Comparison of ENCODE assay signal across 8 cellular contexts in genomic region chr15:62164500-62165028, GRCh38. TPM values are rescaled to one million over a fixed set of nuclear protein-coding genes. Genes with fewer than 3 reads are reported as not detected.
DNase-seq lines count a peak whose midpoint lies in the region; ATAC-seq lines count a peak whose summit lies in the region.

No MANE protein-coding gene starts in this region.

- no peaks in the 10 kb centered on the region for H3K9me3 Mint-ChIP-seq in activated naive CD4-positive, alpha-beta T cell treated with anti-CD3 and anti-CD28 coated beads, Interleukin-2, amount 50 U/mL, for 24 hours
- no peaks in the 10 kb centered on the region for H3K9me3 Mint-ChIP-seq in stimulated activated effector memory CD8-positive, alpha-beta T cell treated with anti-CD3 and anti-CD28 coated beads, Interleukin-12 subunit alpha, Interleukin-12 subunit beta, amount 100 ng/mL, for 72 hours
- peaks cover 0 to 4% (median 0%) of the 10 kb centered on the region in 6 donors for H3K9me3 Mint-ChIP-seq in immature natural killer cell

- peaks cover 14% of the 10 kb centered on the region for H3K4me1 Mint-ChIP-seq in activated naive CD4-positive, alpha-beta T cell treated with anti-CD3 and anti-CD28 coated beads, Interleukin-2, amount 50 U/mL, for 24 hours
- peaks cover 17% of the 10 kb centered on the region for H3K4me1 Mint-ChIP-seq in stimulated activated effector memory CD8-positive, alpha-beta T cell treated with anti-CD3 and anti-CD28 coated beads, Interleukin-12 subunit alpha, Interleukin-12 subunit beta, amount 100 ng/mL, for 72 hours
- H3K4me1 Mint-ChIP-seq in immature natural killer cell, result peaks cover 0 to 4% of the 10 kb centered on the region in 2 donors

- peak; percentile 69 for DNase-seq in DMS 273 (lab: John Stamatoyannopoulos, UW; ENCODE audit: unreplicated experiment)
- DNase-seq in DMS 273 treated with DMSO at 0.1 percent for 48 hours (lab: John Stamatoyannopoulos, UW), result no peak
- no peak for DNase-seq in stimulated activated effector memory CD8-positive, alpha-beta T cell treated with anti-CD3 and anti-CD28 coated beads, Interleukin-12 subunit alpha, Interleukin-12 subunit beta, amount 100 ng/mL, for 72 hours (ENCODE audit: low spot score in 2 of 2)
- no peak for DNase-seq in immature natural killer cell
- no peak for DNase-seq in NCI-H1694 treated with DMSO at 0.1 percent for 48 hours (lab: John Stamatoyannopoulos, UW)

- H3K27me3 Mint-ChIP-seq in activated naive CD4-positive, alpha-beta T cell treated with anti-CD3 and anti-CD28 coated beads, Interleukin-2, amount 50 U/mL, for 24 hours, result peaks cover 59% of the 10 kb centered on the region
- peaks cover 13 to 25% (median 14%) of the 10 kb centered on the region in 3 donors for H3K27me3 Mint-ChIP-seq in immature natural killer cell (ENCODE audit: low read depth in 3 of 3)

- H3K36me3 Mint-ChIP-seq in activated naive CD4-positive, alpha-beta T cell treated with anti-CD3 and anti-CD28 coated beads, Interleukin-2, amount 50 U/mL, for 24 hours, result no peaks in the 10 kb centered on the region
- H3K36me3 Mint-ChIP-seq in stimulated activated effector memory CD8-positive, alpha-beta T cell treated with anti-CD3 and anti-CD28 coated beads, Interleukin-12 subunit alpha, Interleukin-12 subunit beta, amount 100 ng/mL, for 72 hours, result no peaks in the 10 kb centered on the region
- H3K36me3 Mint-ChIP-seq in immature natural killer cell, result no peaks in the 10 kb centered on the region

- peak overlapping the region; percentile 20 for H3K4me3 ChIP-seq in iPS-11a (ENCODE audit: low read depth, low read length)

- ATAC-seq in stimulated activated effector memory CD8-positive, alpha-beta T cell treated with anti-CD3 and anti-CD28 coated beads, Interleukin-12 subunit alpha, Interleukin-12 subunit beta, amount 100 ng/mL, for 72 hours, result peak; percentile 73
- no peak for ATAC-seq in GM21737 (IDR thresholded peaks at IDR 0.05; ENCODE audit: unreplicated experiment)

- H3K27ac Mint-ChIP-seq in activated naive CD4-positive, alpha-beta T cell treated with anti-CD3 and anti-CD28 coated beads, Interleukin-2, amount 50 U/mL, for 24 hours, result no peak overlapping the region
- H3K27ac Mint-ChIP-seq in stimulated activated effector memory CD8-positive, alpha-beta T cell treated with anti-CD3 and anti-CD28 coated beads, Interleukin-12 subunit alpha, Interleukin-12 subunit beta, amount 100 ng/mL, for 72 hours, result peak overlapping the region; percentile 65
- H3K27ac Mint-ChIP-seq in immature natural killer cell, result no peak overlapping the region

- H3K4me3 Mint-ChIP-seq in activated naive CD4-positive, alpha-beta T cell treated with anti-CD3 and anti-CD28 coated beads, Interleukin-2, amount 50 U/mL, for 24 hours, result peak overlapping the region; percentile 71
- H3K4me3 Mint-ChIP-seq in stimulated activated effector memory CD8-positive, alpha-beta T cell treated with anti-CD3 and anti-CD28 coated beads, Interleukin-12 subunit alpha, Interleukin-12 subunit beta, amount 100 ng/mL, for 72 hours, result peak overlapping the region; percentile 76
- no peak overlapping the region for H3K4me3 Mint-ChIP-seq in immature natural killer cell

RNA-seq across cellular contexts. Expression of gene C2CD4B, which starts 0.5 kb away (rescaled TPM):
- polyA plus RNA-seq in immature natural killer cell, result not detected

Comparison
In these comparisons a context has a peak if more than half of its experiments do, and no peak if none do; other contexts are left out.
1. H3K4me3 Mint-ChIP-seq: peak in activated naive CD4-positive, alpha-beta T cell treated with anti-CD3 and anti-CD28 coated beads, Interleukin-2, amount 50 U/mL, for 24 hours (single experiment) and stimulated activated effector memory CD8-positive, alpha-beta T cell treated with anti-CD3 and anti-CD28 coated beads, Interleukin-12 subunit alpha, Interleukin-12 subunit beta, amount 100 ng/mL, for 72 hours (single experiment); none in immature natural killer cell (0 of 5).